Comparison of ENCODE assay signal across 9 cellular contexts in the genomic region with DNA sequence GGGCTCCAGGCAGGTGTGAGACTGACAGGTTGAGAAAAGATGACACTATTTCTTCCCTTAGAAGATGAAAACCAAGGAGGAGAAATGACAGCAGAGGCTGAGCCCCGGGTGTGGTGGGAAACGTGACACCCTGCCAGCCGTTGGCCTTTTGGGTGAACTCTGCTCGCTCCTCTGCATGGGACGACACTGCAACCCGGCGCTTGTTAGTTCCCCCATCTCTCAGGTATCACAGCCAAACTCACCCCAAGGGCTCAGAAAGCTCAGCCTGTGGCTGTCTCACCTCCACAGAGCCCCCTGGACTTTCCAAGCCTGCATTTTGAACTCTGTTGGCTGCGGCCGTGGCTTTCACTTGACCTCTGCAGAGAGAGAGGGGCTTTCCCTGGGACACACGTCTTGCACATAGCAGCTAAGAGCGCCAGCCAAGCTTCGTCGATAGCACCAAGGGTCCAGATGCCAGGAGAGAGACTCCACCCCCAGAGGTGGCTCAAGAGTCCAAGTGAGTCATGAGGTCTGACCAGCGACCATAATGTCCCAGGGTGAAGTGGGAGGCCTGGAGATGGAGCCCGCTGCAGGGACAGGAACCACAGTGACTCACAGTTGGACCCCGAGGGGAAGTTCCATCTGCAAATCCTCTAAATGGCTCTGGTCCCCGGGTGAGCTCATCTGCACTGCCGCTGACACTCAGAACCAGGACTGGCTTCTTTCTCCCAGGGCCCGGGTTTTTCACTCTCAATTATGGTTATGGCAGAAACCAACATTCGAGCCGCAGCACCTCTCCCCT.
A peak's percentile ranks its signal among the peaks of the same experiment; 100 is the strongest.
DNase-seq lines count a peak whose midpoint lies in the region; TF ChIP-seq lines count a peak whose summit lies in the region.
"Had no signal": no experiment of that assay in that cellular context is flagged by ENCODE, and none has a peak within 500 bp of the region (broad histone marks: within the 10 kb centered on the region; RNA-seq: fewer than 3 reads in every experiment).

No MANE protein-coding gene starts in this region.

- H4K20me1 ChIP-seq in GM23248 (ENCODE audit: insufficient read depth): no peaks in the 10 kb centered on the region

- 0 out of 2 replicates have a peak overlapping the region, but pooled peaks have one; percentile 29 for H2AFZ ChIP-seq in GM23248

- CTCF ChIA-PET in activated CD4-positive, alpha-beta T cell treated with anti-CD3 and anti-CD28 coated beads, Interleukin-2, amount 10 ng/mL, durations not matched to agents 7 days and 5 days (lab: Charles Lee): no interaction called here

- H3K27me3 ChIP-seq in GM23248 (replicated peaks; ENCODE audit: insufficient read depth): no peaks in the 10 kb centered on the region

- H3K4me1 Mint-ChIP-seq in activated CD4-positive, alpha-beta T cell treated with anti-CD3 and anti-CD28 coated beads, Interleukin-2, amount 10 ng/mL, durations not matched to agents 7 days and 5 days: peaks cover 7% of the 10 kb centered on the region
- H3K4me1 Mint-ChIP-seq in IgD-negative memory B cell (peaks cover 11 to 33% (median 24%) of the 10 kb centered on the region in 3 donors), brain (peaks cover 48% of the 10 kb centered on the region), mesothelial cell of epicardium (peaks cover 35% of the 10 kb centered on the region)

- peaks cover 33% of the 10 kb centered on the region for H3K4me1 ChIP-seq in GM23248 (ENCODE audit: insufficient read depth)

- H3K27me3 Mint-ChIP-seq in activated CD4-positive, alpha-beta T cell treated with anti-CD3 and anti-CD28 coated beads, Interleukin-2, amount 10 ng/mL, durations not matched to agents 7 days and 5 days: peaks cover 2% of the 10 kb centered on the region
- H3K27me3 Mint-ChIP-seq in IgD-negative memory B cell: peaks cover 5% of the 10 kb centered on the region
- H3K27me3 Mint-ChIP-seq in brain: no peaks in the 10 kb centered on the region
- H3K27me3 Mint-ChIP-seq in mesothelial cell of epicardium (ENCODE audit: low read depth): no peaks in the 10 kb centered on the region

- peaks cover 13% of the 10 kb centered on the region for H3K9me3 Mint-ChIP-seq in activated CD4-positive, alpha-beta T cell treated with anti-CD3 and anti-CD28 coated beads, Interleukin-2, amount 10 ng/mL, durations not matched to agents 7 days and 5 days
- H3K9me3 Mint-ChIP-seq in IgD-negative memory B cell (peaks cover 0 to 9% (median 1%) of the 10 kb centered on the region in 3 donors), brain (peaks cover 16 to 20% (median 18%) of the 10 kb centered on the region in 5 experiments), mesothelial cell of epicardium (peaks cover 13% of the 10 kb centered on the region)

- H3K4me2 ChIP-seq in GM23248 (ENCODE audit: unreplicated experiment): peak overlapping the region; percentile 30

- POLR2A ChIA-PET in activated CD4-positive, alpha-beta T cell treated with anti-CD3 and anti-CD28 coated beads, Interleukin-2, amount 10 ng/mL, durations not matched to agents 7 days and 5 days (lab: Charles Lee): no interaction called here

- H3K27ac Mint-ChIP-seq in activated CD4-positive, alpha-beta T cell treated with anti-CD3 and anti-CD28 coated beads, Interleukin-2, amount 10 ng/mL, durations not matched to agents 7 days and 5 days: no peak overlapping the region
- H3K27ac Mint-ChIP-seq in IgD-negative memory B cell (peak overlapping the region in 2 of 3 donors; percentile 82 to 86), brain (peak overlapping the region in 3 of 5 experiments; percentile 38 to 57 (median 45)), mesothelial cell of epicardium (peak overlapping the region; percentile 19)

- H3K9me2 ChIP-seq in GM23248 (ENCODE audit: insufficient read depth): no peaks in the 10 kb centered on the region

- TF ChIP-seq CTCF in brain (conservative IDR thresholded peaks at IDR 0.05) (no peak), mesothelial cell of epicardium (IDR thresholded peaks at IDR 0.05; ENCODE audit: unreplicated experiment) (no peak)

- 0 out of 2 replicates have a peak, but pooled peaks cover 14% of the 10 kb centered on the region for H3F3A ChIP-seq in GM23248 (ENCODE audit: insufficient read depth)

- H3K4me3 Mint-ChIP-seq in activated CD4-positive, alpha-beta T cell treated with anti-CD3 and anti-CD28 coated beads, Interleukin-2, amount 10 ng/mL, durations not matched to agents 7 days and 5 days: no peak overlapping the region
- peak overlapping the region; percentile 37 to 90 (median 74) for H3K4me3 Mint-ChIP-seq in IgD-negative memory B cell
- H3K4me3 Mint-ChIP-seq in brain: no peak overlapping the region
- no peak overlapping the region for H3K4me3 Mint-ChIP-seq in mesothelial cell of epicardium

- peak overlapping the region; percentile 39 for H3K9ac ChIP-seq in GM23248

- no peaks in the 10 kb centered on the region for H3K36me3 Mint-ChIP-seq in activated CD4-positive, alpha-beta T cell treated with anti-CD3 and anti-CD28 coated beads, Interleukin-2, amount 10 ng/mL, durations not matched to agents 7 days and 5 days (ENCODE audit: low read depth)
- H3K36me3 Mint-ChIP-seq in IgD-negative memory B cell (peaks cover 5% of the 10 kb centered on the region), brain (peaks cover 21% of the 10 kb centered on the region), mesothelial cell of epicardium (peaks cover 14% of the 10 kb centered on the region)

- H3K79me2 ChIP-seq in GM23248 (ENCODE audit: insufficient read depth): no peaks in the 10 kb centered on the region

- peak overlapping the region; percentile 75 for H3K27ac ChIP-seq in GM23248

- no peaks in the 10 kb centered on the region for H3K9me3 ChIP-seq in GM23248 (ENCODE audit: low read depth)

- H3K4me3 ChIP-seq in GM23248: peak overlapping the region; percentile 39

- WGBS in GM23248 (ENCODE audit: low coverage in 1 of 2, low lambda C conversion rate in 2 of 2, missing lambda C conversion rate in 2 of 2), 2 experiments: 14 to 15% methylated on average over 21 of the region's 21 CpGs

- DNase-seq in activated CD4-positive, alpha-beta T cell treated with anti-CD3 and anti-CD28 coated beads, Interleukin-2, amount 50 U/mL, for 4 hours: peak; percentile 10 to 15
- DNase-seq in activated CD4-positive, alpha-beta T cell treated with anti-CD3 and anti-CD28 coated beads, Interleukin-2, amount 10 ng/mL, durations not matched to agents 7 days and 5 days: no peak
- DNase-seq in GM23248 (peak; percentile 93), mesothelial cell of epicardium (ENCODE audit: low spot score in 2 of 2, unreplicated experiment in 2 of 2) (no peak), SIG-M5 (lab: John Stamatoyannopoulos, UW) (no peak), NCI-H1417 (lab: John Stamatoyannopoulos, UW) (no peak)
- DNase-seq: DND-41 had no signal

- in situ Hi-C loops in GM23248 (cut with MboI): no loop called here

- 0 out of 2 replicates have a peak, but pooled peaks cover under 1% of the 10 kb centered on the region for H3K36me3 ChIP-seq in GM23248 (ENCODE audit: low read depth)

Comparison
In these comparisons a context has a peak if more than half of its experiments do, and no peak if none do; other contexts are left out.
1. DNase-seq: peak in activated CD4-positive, alpha-beta T cell treated with anti-CD3 and anti-CD28 coated beads, Interleukin-2, amount 50 U/mL, for 4 hours (2 of 2) and GM23248 (single experiment); none in activated CD4-positive, alpha-beta T cell treated with anti-CD3 and anti-CD28 coated beads, Interleukin-2, amount 10 ng/mL, durations not matched to agents 7 days and 5 days (single experiment), mesothelial cell of epicardium (0 of 2), SIG-M5 (single experiment) and NCI-H1417 (0 of 3).
2. H3K4me3 Mint-ChIP-seq: peak in IgD-negative memory B cell (4 of 4); none in activated CD4-positive, alpha-beta T cell treated with anti-CD3 and anti-CD28 coated beads, Interleukin-2, amount 10 ng/mL, durations not matched to agents 7 days and 5 days (single experiment), brain (0 of 5) and mesothelial cell of epicardium (single experiment).